Comparison of ENCODE assay signal across 24 cellular contexts in the genomic region with DNA sequence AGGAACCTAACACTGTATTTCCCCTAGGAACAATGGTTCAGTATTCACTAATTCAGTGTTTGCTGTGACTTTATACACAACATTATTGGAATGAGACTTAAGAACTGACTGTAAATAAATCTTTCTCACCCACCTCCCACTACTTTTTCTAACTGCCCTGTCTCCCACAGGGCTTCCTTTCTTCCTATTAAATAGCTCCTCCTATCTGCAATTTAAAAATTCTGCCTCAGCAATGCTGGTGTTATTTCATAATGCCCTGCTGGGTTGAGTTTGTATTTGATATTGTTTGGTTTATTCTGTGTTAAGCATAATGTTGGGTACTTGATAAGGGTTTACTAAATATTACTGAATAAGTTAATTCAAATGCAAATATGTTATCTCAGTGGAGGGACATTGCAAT.
DNase-seq lines count a peak whose midpoint lies in the region; ATAC-seq and TF ChIP-seq lines count a peak whose summit lies in the region.
"Had no signal": no experiment of that assay in that cellular context is flagged by ENCODE, and none has a peak within 500 bp of the region (broad histone marks: within the 10 kb centered on the region; RNA-seq: fewer than 3 reads in every experiment).

No MANE protein-coding gene starts in this region.

- H3K36me3 ChIP-seq in breast epithelium (no peaks in the 10 kb centered on the region), Loucy (ENCODE audit: insufficient read depth, low read length) (no peaks in the 10 kb centered on the region), mammary epithelial cell (ENCODE audit: insufficient read depth, low read length) (no peaks in the 10 kb centered on the region)

- ATAC-seq in GM19452 (IDR thresholded peaks at IDR 0.05; ENCODE audit: unreplicated experiment) (no peak), HG03039 (IDR thresholded peaks at IDR 0.05; ENCODE audit: unreplicated experiment) (no peak)
- ATAC-seq in stimulated activated naive CD8-positive, alpha-beta T cell treated with anti-CD3 and anti-CD28 coated beads, Interleukin-15, amount 100 ng/mL, for 72 hours = no peak
- ATAC-seq: CD8-positive, alpha-beta T cell; left cardiac atrium; stimulated activated naive B cell treated with anti-CD40 and anti-IgM and Interleukin-4, amounts not matched to agents 10 μg/mL and 1 μg/mL and 100 μg/mL, for 72 hours had no signal

- in situ Hi-C loops in mammary epithelial cell (cut with MboI; ENCODE audit: low sequenced_read_pairs in 2 of 2) = no loop called here

- H2AFZ ChIP-seq in Loucy (ENCODE audit: low read length) (no peak overlapping the region), mammary epithelial cell (ENCODE audit: low read depth, low read length) (no peak overlapping the region)

- no peaks in the 10 kb centered on the region for H3K4me1 Mint-ChIP-seq in MCF 10A (ENCODE audit: insufficient read depth, unreplicated experiment)
- no peaks in the 10 kb centered on the region for H3K4me1 Mint-ChIP-seq in stimulated activated naive CD8-positive, alpha-beta T cell treated with anti-CD3 and anti-CD28 coated beads, Interleukin-15, amount 100 ng/mL, for 72 hours
- H3K4me1 Mint-ChIP-seq: memory B cell; stimulated activated naive B cell treated with anti-CD40 and anti-IgM and Interleukin-4, amounts not matched to agents 10 μg/mL and 1 μg/mL and 100 μg/mL, for 72 hours had no signal

- no peak overlapping the region for H3K4me3 Mint-ChIP-seq in MCF 10A (ENCODE audit: unreplicated experiment)
- H3K4me3 Mint-ChIP-seq in stimulated activated naive CD8-positive, alpha-beta T cell treated with anti-CD3 and anti-CD28 coated beads, Interleukin-15, amount 100 ng/mL, for 72 hours = no peak overlapping the region
- H3K4me3 Mint-ChIP-seq: activated CD4-positive, alpha-beta memory T cell treated with anti-CD3 and anti-CD28 coated beads for 36 hours; CD8-positive, alpha-beta T cell; memory B cell; stimulated activated naive B cell treated with anti-CD40 and anti-IgM and Interleukin-4, amounts not matched to agents 10 μg/mL and 1 μg/mL and 100 μg/mL, for 72 hours; T-helper 2 cell treated with Interferon-gamma antibody and Interleukin-4, amounts not matched to agents 5 μg/mL and 100 μg/mL, for 36 hours had no signal

- no peak overlapping the region for H3K9ac ChIP-seq in Loucy (ENCODE audit: low read depth, low read length, poor library complexity, severe bottlenecking)
- no peak overlapping the region for H3K9ac ChIP-seq in mammary epithelial cell (ENCODE audit: insufficient read depth, low read length)
- H3K9ac ChIP-seq: SK-N-SH had no signal

- no peaks in the 10 kb centered on the region for H3K4me1 ChIP-seq in breast epithelium
- H3K4me1 ChIP-seq in Loucy (ENCODE audit: insufficient read depth, low read length, poor library complexity, severe bottlenecking) = no peaks in the 10 kb centered on the region
- H3K4me1 ChIP-seq in mammary epithelial cell (ENCODE audit: insufficient read depth, low read length) = no peaks in the 10 kb centered on the region
- H3K4me1 ChIP-seq: testis had no signal

- H3K79me2 ChIP-seq in Loucy (ENCODE audit: insufficient read depth, low read length) (no peaks in the 10 kb centered on the region), mammary epithelial cell (ENCODE audit: insufficient read depth, low read length) (no peaks in the 10 kb centered on the region)

- no peaks in the 10 kb centered on the region for H3K27me3 Mint-ChIP-seq in MCF 10A (ENCODE audit: insufficient read depth, unreplicated experiment)
- H3K27me3 Mint-ChIP-seq in stimulated activated naive CD8-positive, alpha-beta T cell treated with anti-CD3 and anti-CD28 coated beads, Interleukin-15, amount 100 ng/mL, for 72 hours = no peaks in the 10 kb centered on the region
- H3K27me3 Mint-ChIP-seq: activated CD4-positive, alpha-beta memory T cell treated with anti-CD3 and anti-CD28 coated beads for 36 hours; memory B cell; stimulated activated naive B cell treated with anti-CD40 and anti-IgM and Interleukin-4, amounts not matched to agents 10 μg/mL and 1 μg/mL and 100 μg/mL, for 72 hours had no signal

- peaks cover 6% of the 10 kb centered on the region for H3K36me3 Mint-ChIP-seq in MCF 10A (ENCODE audit: insufficient read depth, unreplicated experiment)
- H3K36me3 Mint-ChIP-seq: activated CD4-positive, alpha-beta memory T cell treated with anti-CD3 and anti-CD28 coated beads for 36 hours; CD8-positive, alpha-beta T cell; memory B cell; stimulated activated naive B cell treated with anti-CD40 and anti-IgM and Interleukin-4, amounts not matched to agents 10 μg/mL and 1 μg/mL and 100 μg/mL, for 72 hours had no signal

- dilution Hi-C loops in mammary epithelial cell (cut with HindIII; ENCODE audit: low sequenced_read_pairs) = no loop called here

- no peak for TF ChIP-seq CTCF in MCF 10A (IDR thresholded peaks at IDR 0.05; ENCODE audit: unreplicated experiment)
- no peak for TF ChIP-seq CTCF in breast epithelium (IDR thresholded peaks at IDR 0.05)
- TF ChIP-seq CTCF in Loucy (conservative IDR thresholded peaks at IDR 0.05; ENCODE audit: low read length) = peak; percentile 60
- TF ChIP-seq CTCF in mammary epithelial cell (conservative IDR thresholded peaks at IDR 0.05 in 1 of 2, IDR thresholded peaks at IDR 0.05 in 1 of 2; ENCODE audit: extremely low read depth in 1 of 2, insufficient read depth in 1 of 2, low read depth in 1 of 2, low read length in 2 of 2) = peak; percentile 8 to 41

- intact Hi-C loops in MCF 10A (cut with micrococcal nuclease) (loop anchor here (5.0 to 10.0 kb wide), 2 partner anchors 184 to 587 kb away; a partner anchor contains a TSS), breast epithelium (cut with DNase I; ENCODE audit: low total_unique reads) (no loop called here), mammary epithelial cell (cut with micrococcal nuclease) (loop anchor here (1.0 kb wide), 1 partner anchor 587 kb away; no protein-coding TSS in a partner anchor)

- H3K27me3 ChIP-seq in breast epithelium (no peaks in the 10 kb centered on the region), Loucy (ENCODE audit: insufficient read depth, low read length, poor library complexity, severe bottlenecking) (no peaks in the 10 kb centered on the region), mammary epithelial cell (ENCODE audit: insufficient read depth, low read length) (peaks cover 2% of the 10 kb centered on the region)
- H3K27me3 ChIP-seq: testis had no signal

- no peak overlapping the region for H3K27ac Mint-ChIP-seq in MCF 10A (ENCODE audit: low read depth, unreplicated experiment)
- no peak overlapping the region for H3K27ac Mint-ChIP-seq in stimulated activated naive CD8-positive, alpha-beta T cell treated with anti-CD3 and anti-CD28 coated beads, Interleukin-15, amount 100 ng/mL, for 72 hours
- H3K27ac Mint-ChIP-seq: activated CD4-positive, alpha-beta memory T cell treated with anti-CD3 and anti-CD28 coated beads for 36 hours; CD8-positive, alpha-beta T cell; memory B cell; stimulated activated naive B cell treated with anti-CD40 and anti-IgM and Interleukin-4, amounts not matched to agents 10 μg/mL and 1 μg/mL and 100 μg/mL, for 72 hours; T-helper 2 cell treated with Interferon-gamma antibody and Interleukin-4, amounts not matched to agents 5 μg/mL and 100 μg/mL, for 36 hours had no signal

- H3K4me2 ChIP-seq in Loucy (ENCODE audit: low read depth, low read length, poor library complexity, severe bottlenecking) (no peak overlapping the region), mammary epithelial cell (ENCODE audit: insufficient read depth, low read depth, low read length) (no peak overlapping the region)
- H3K4me2 ChIP-seq: SK-N-SH, smooth muscle cell had no signal

- BruUV-seq in MCF 10A (replicated peaks; lab: Mats Ljungman, UMichigan) (no TSS peak), mammary epithelial cell (replicated peaks; lab: Mats Ljungman, UMichigan) (no TSS peak)

- H3K27ac ChIP-seq in breast epithelium (no peak overlapping the region), mammary epithelial cell (ENCODE audit: insufficient read depth, low read depth, low read length) (no peak overlapping the region)
- H3K27ac ChIP-seq: testis had no signal

- H3K9me3 Mint-ChIP-seq in MCF 10A (ENCODE audit: unreplicated experiment) = peaks cover 7% of the 10 kb centered on the region
- H3K9me3 Mint-ChIP-seq in stimulated activated naive CD8-positive, alpha-beta T cell treated with anti-CD3 and anti-CD28 coated beads, Interleukin-15, amount 100 ng/mL, for 72 hours = peaks cover 13 to 17% of the 10 kb centered on the region in 2 donors
- H3K9me3 Mint-ChIP-seq: T-helper 2 cell treated with Interferon-gamma antibody and Interleukin-4, amounts not matched to agents 5 μg/mL and 100 μg/mL, for 36 hours had no signal

- H3K9me3 ChIP-seq in breast epithelium (peaks cover 4 to 11% of the 10 kb centered on the region in 2 donors), Loucy (ENCODE audit: insufficient read depth, low read depth, low read length) (no peaks in the 10 kb centered on the region), mammary epithelial cell (replicated peaks; ENCODE audit: insufficient read depth, low read length) (no peaks in the 10 kb centered on the region)
- H3K9me3 ChIP-seq: SK-N-SH, testis had no signal

- no peaks in the 10 kb centered on the region for H4K20me1 ChIP-seq in Loucy (ENCODE audit: insufficient read depth, low read length, poor library complexity, severe bottlenecking)
- H4K20me1 ChIP-seq in mammary epithelial cell (ENCODE audit: insufficient read depth, low read length) = no peaks in the 10 kb centered on the region

- POLR2A ChIA-PET in MCF 10A (lab: Yijun Ruan, JAX) = no interaction called here

- peak; percentile 9 for DNase-seq in MCF 10A (ENCODE audit: unreplicated experiment)
- no peak for DNase-seq in breast epithelium (ENCODE audit: low spot score in 2 of 2)
- DNase-seq in mammary epithelial cell = no peak
- no peak for DNase-seq in stimulated activated naive CD8-positive, alpha-beta T cell treated with anti-CD3 and anti-CD28 coated beads, Interleukin-15, amount 100 ng/mL, for 72 hours
- DNase-seq: activated CD4-positive, alpha-beta memory T cell treated with anti-CD3 and anti-CD28 coated beads for 36 hours; activated CD4-positive, CD25-positive, alpha-beta regulatory T cell; activated naive CD4-positive, alpha-beta T cell; amniotic stem cell; CD8-positive, alpha-beta T cell; DMS79; left cardiac atrium; NCI-H1417; NCI-H446 treated with DMSO at 0.1 percent for 48 hours; occipital lobe; RPMI8226; SK-N-SH; stimulated activated naive B cell treated with anti-CD40 and anti-IgM and Interleukin-4, amounts not matched to agents 10 μg/mL and 1 μg/mL and 100 μg/mL, for 72 hours; testis had no signal

- TF ChIP-seq POLR2A in breast epithelium (IDR thresholded peaks at IDR 0.05) = no peak

- H3K4me3 ChIP-seq in breast epithelium (no peak overlapping the region), Loucy (ENCODE audit: low read length, poor library complexity, severe bottlenecking) (no peak overlapping the region), mammary epithelial cell (replicated peaks in 1 of 3; ENCODE audit: insufficient read depth in 1 of 3, low read depth in 2 of 3, low read length in 3 of 3) (no peak overlapping the region)
- H3K4me3 ChIP-seq: smooth muscle cell, testis had no signal

- H3K9me2 ChIP-seq in Loucy (replicated peaks; ENCODE audit: low read depth, low read length) = no peaks in the 10 kb centered on the region
- H3K9me2 ChIP-seq: SK-N-SH had no signal

- H3F3A ChIP-seq in Loucy (ENCODE audit: low read depth) = no peaks in the 10 kb centered on the region

- CTCF ChIA-PET in MCF 10A (lab: Yijun Ruan, JAX) (interaction anchor here (1.0 kb wide), 1 partner anchor 157 kb away, joined by 3 read pairs; no protein-coding TSS in a partner anchor), mammary epithelial cell (lab: Charles Lee; ENCODE audit: low non-redundant PET) (no interaction called here)

Comparison
In these comparisons a context has a peak if more than half of its experiments do, and no peak if none do; other contexts are left out.
1. CTCF ChIP-seq: peak in Loucy (single experiment) and mammary epithelial cell (2 of 2); none in MCF 10A (single experiment) and breast epithelium (0 of 3).